ENCODE assay signal across 12 cellular contexts in genomic region chr16:75205438-75205837, GRCh38. TPM values are rescaled to one million over a fixed set of nuclear protein-coding genes. Genes with fewer than 3 reads are reported as not detected.
"Had no signal": no experiment of that assay in that cellular context is flagged by ENCODE, and none has a peak within 500 bp of the region (broad histone marks: within the 10 kb centered on the region; RNA-seq: fewer than 3 reads in every experiment).

No MANE protein-coding gene starts in this region.

RNA-seq across cellular contexts. Expression of gene CTRB2, which starts 1.5 kb away (rescaled TPM):
- total RNA-seq: activated CD4-positive, alpha-beta memory T cell treated with anti-CD3 and anti-CD28 coated beads, Interleukin-2, amount 10 ng/mL, durations not matched to agents 7 days and 5 days; activated CD4-positive, alpha-beta T cell treated with anti-CD3 and anti-CD28 coated beads for 36 hours; activated CD4-positive, alpha-beta T cell treated with anti-CD3 and anti-CD28 coated beads, Interleukin-2, amount 10 ng/mL, durations not matched to agents 7 days and 5 days; activated CD8-positive, alpha-beta memory T cell treated with anti-CD3 and anti-CD28 coated beads, Interleukin-2, amount 10 ng/mL, durations not matched to agents 7 days and 5 days; activated CD8-positive, alpha-beta T cell treated with anti-CD3 and anti-CD28 coated beads, Interleukin-2, amount 10 ng/mL, durations not matched to agents 7 days and 5 days; activated T-helper 2 cell treated with anti-CD3 and anti-CD28 coated beads, Interferon-gamma antibody, Interleukin-2, Interleukin-4, amounts not matched to agents 10 μg/mL and 5 μg/mL and 100 μg/mL, durations not matched to agents 14 hours and 24 hours and 36 hours; cardiac septum; cerebellum; T-helper 1 cell treated with Interleukin-12 subunit alpha and Interleukin-12 subunit beta and Interleukin-4 antibody, amounts not matched to agents 30 ng/mL and 1 ng/mL, for 36 hours; T-helper 17 cell; T-helper 2 cell treated with Interferon-gamma antibody and Interleukin-4, amounts not matched to agents 100 ng/mL and 5 ng/mL, for 36 hours had no signal

RNA-seq across cellular contexts. Expression of gene CTRB1, which starts 13.3 kb away (rescaled TPM):
- total RNA-seq: activated CD4-positive, alpha-beta memory T cell treated with anti-CD3 and anti-CD28 coated beads, Interleukin-2, amount 10 ng/mL, durations not matched to agents 7 days and 5 days; activated CD4-positive, alpha-beta T cell treated with anti-CD3 and anti-CD28 coated beads for 36 hours; activated CD4-positive, alpha-beta T cell treated with anti-CD3 and anti-CD28 coated beads, Interleukin-2, amount 10 ng/mL, durations not matched to agents 7 days and 5 days; activated CD8-positive, alpha-beta memory T cell treated with anti-CD3 and anti-CD28 coated beads, Interleukin-2, amount 10 ng/mL, durations not matched to agents 7 days and 5 days; activated CD8-positive, alpha-beta T cell treated with anti-CD3 and anti-CD28 coated beads, Interleukin-2, amount 10 ng/mL, durations not matched to agents 7 days and 5 days; activated T-helper 2 cell treated with anti-CD3 and anti-CD28 coated beads, Interferon-gamma antibody, Interleukin-2, Interleukin-4, amounts not matched to agents 10 μg/mL and 5 μg/mL and 100 μg/mL, durations not matched to agents 14 hours and 24 hours and 36 hours; astrocyte; cardiac septum; cerebellum; T-helper 1 cell treated with Interleukin-12 subunit alpha and Interleukin-12 subunit beta and Interleukin-4 antibody, amounts not matched to agents 30 ng/mL and 1 ng/mL, for 36 hours; T-helper 17 cell; T-helper 2 cell treated with Interferon-gamma antibody and Interleukin-4, amounts not matched to agents 100 ng/mL and 5 ng/mL, for 36 hours had no signal

RNA-seq across cellular contexts. Expression of gene BCAR1, which starts 46.0 kb away (rescaled TPM):
- total RNA-seq: activated CD4-positive, alpha-beta memory T cell treated with anti-CD3 and anti-CD28 coated beads, Interleukin-2, amount 10 ng/mL, durations not matched to agents 7 days and 5 days; T-helper 1 cell treated with Interleukin-12 subunit alpha and Interleukin-12 subunit beta and Interleukin-4 antibody, amounts not matched to agents 30 ng/mL and 1 ng/mL, for 36 hours; T-helper 2 cell treated with Interferon-gamma antibody and Interleukin-4, amounts not matched to agents 100 ng/mL and 5 ng/mL, for 36 hours had no signal
